ENCODE assay signal across 9 cellular contexts in genomic region chr3:9862391-9863235, GRCh38. TPM values are rescaled to one million over a fixed set of nuclear protein-coding genes. Genes with fewer than 3 reads are reported as not detected.
DNase-seq lines count a peak whose midpoint lies in the region; FAIRE-seq and TF ChIP-seq lines count a peak whose summit lies in the region.
"Had no signal": no experiment of that assay in that cellular context is flagged by ENCODE, and none has a peak within 500 bp of the region (broad histone marks: within the 10 kb centered on the region; RNA-seq: fewer than 3 reads in every experiment).

No MANE protein-coding gene starts in this region.

- peak overlapping the region; percentile 97 for H2AFZ ChIP-seq in endothelial cell of umbilical vein (ENCODE audit: low read depth, low read length)

- no peaks in the 10 kb centered on the region for H3K36me3 Mint-ChIP-seq in type B pancreatic cell
- H3K36me3 Mint-ChIP-seq: IgD-negative memory B cell had no signal

- H3K9me3 Mint-ChIP-seq in type B pancreatic cell, result no peaks in the 10 kb centered on the region
- H3K9me3 Mint-ChIP-seq: IgD-negative memory B cell had no signal

- CTCF ChIA-PET in GM10248 (lab: Yijun Ruan, JAX), result no interaction called here
- CTCF ChIA-PET in endothelial cell of umbilical vein (lab: Charles Lee), result interaction anchor here (1.7 kb wide), 1 partner anchor 52 kb away, joined by 4 read pairs; no protein-coding TSS in a partner anchor

- POLR2A ChIA-PET in GM10248 (lab: Yijun Ruan, JAX) (no interaction called here), endothelial cell of umbilical vein (lab: Charles Lee) (no interaction called here)

- dilution Hi-C loops in endothelial cell of umbilical vein (cut with MboI; ENCODE audit: extremely low pct_ligation_motif_present, low sequenced_read_pairs), result no loop called here

- BruUV-seq in endothelial cell of umbilical vein (replicated peaks; lab: Mats Ljungman, UMichigan), result no TSS peak

- FAIRE-seq in endothelial cell of umbilical vein (lab: Jason Lieb, UNC), result peak; percentile 64

- no peaks in the 10 kb centered on the region for H3K9me1 ChIP-seq in endothelial cell of umbilical vein (replicated peaks; ENCODE audit: control insufficient read depth, extremely low read depth, insufficient read depth, low read length)

- H3K27me3 ChIP-seq in endothelial cell of umbilical vein (ENCODE audit: control insufficient read depth in 2 of 2, insufficient read depth in 2 of 2, low read length in 2 of 2), result no peaks in the 10 kb centered on the region
- no peaks in the 10 kb centered on the region for H3K27me3 ChIP-seq in muscle layer of colon (ENCODE audit: control insufficient read depth in 1 of 2, insufficient read depth in 2 of 2, low read length in 2 of 2)

- H3K4me1 ChIP-seq in endothelial cell of umbilical vein (ENCODE audit: control insufficient read depth, extremely low read depth, insufficient read depth, low read length), result no peaks in the 10 kb centered on the region
- H3K4me1 ChIP-seq in muscle layer of colon (ENCODE audit: insufficient read depth, low read length), result peaks cover 41% of the 10 kb centered on the region

- intact Hi-C loops in endothelial cell of umbilical vein (cut with micrococcal nuclease), result loop anchor here (1.0 kb wide), 2 partner anchors 53 to 70 kb away; no protein-coding TSS in a partner anchor

- H3K79me2 ChIP-seq in endothelial cell of umbilical vein (ENCODE audit: control insufficient read depth, insufficient read depth, low read length), result no peaks in the 10 kb centered on the region

- no peak overlapping the region for H3K27ac ChIP-seq in endothelial cell of umbilical vein (ENCODE audit: insufficient read depth, low read depth, low read length)
- H3K27ac ChIP-seq in muscle layer of colon (ENCODE audit: low read depth, low read length), result peak overlapping the region; percentile 65

- H3K27me3 Mint-ChIP-seq in type B pancreatic cell, result peaks cover 2% of the 10 kb centered on the region
- H3K27me3 Mint-ChIP-seq: IgD-negative memory B cell had no signal

- H3K36me3 ChIP-seq in endothelial cell of umbilical vein (ENCODE audit: control insufficient read depth in 2 of 2, extremely low read depth in 1 of 2, insufficient read depth in 2 of 2, low read length in 2 of 2) (no peaks in the 10 kb centered on the region), muscle layer of colon (ENCODE audit: insufficient read depth, low read length) (no peaks in the 10 kb centered on the region)

- TF ChIP-seq CTCF in GM10248 (IDR thresholded peaks at IDR 0.05; ENCODE audit: control extremely low read depth, extremely low read depth, low read depth, missing control alignments) (peak; percentile 30), endothelial cell of umbilical vein (IDR thresholded peaks at IDR 0.05; ENCODE audit: extremely low read depth in 1 of 2, insufficient read depth in 1 of 2, low read depth in 1 of 2, low read length in 2 of 2) (peak; percentile 30 to 62), type B pancreatic cell (conservative IDR thresholded peaks at IDR 0.05) (peak; percentile 57)

- H3K9ac ChIP-seq in endothelial cell of umbilical vein (replicated peaks; ENCODE audit: extremely low read depth, insufficient read depth, low read length) (no peak overlapping the region), muscle layer of colon (ENCODE audit: low read length) (no peak overlapping the region)

- no peaks in the 10 kb centered on the region for H3K9me3 ChIP-seq in endothelial cell of umbilical vein (replicated peaks; ENCODE audit: control insufficient read depth, insufficient read depth, low read length)
- no peaks in the 10 kb centered on the region for H3K9me3 ChIP-seq in muscle layer of colon (ENCODE audit: low read length)

- peak; percentile 67 for DNase-seq in GM10248 (ENCODE audit: extremely low spot score)
- DNase-seq in SW480 (ENCODE audit: low spot score), result peak; percentile 53
- peak; percentile 29 for DNase-seq in endothelial cell of umbilical vein (ENCODE audit: low read depth, low spot score)
- no peak for DNase-seq in type B pancreatic cell (ENCODE audit: extremely low spot score, unreplicated experiment)
- DNase-seq in NCI-H2107 (lab: John Stamatoyannopoulos, UW), result no peak
- no peak for DNase-seq in occipital lobe (lab: John Stamatoyannopoulos, UW)
- no peak for DNase-seq in NCI-H1436 (lab: John Stamatoyannopoulos, UW)

- no peak overlapping the region for H3K27ac Mint-ChIP-seq in type B pancreatic cell
- H3K27ac Mint-ChIP-seq: IgD-negative memory B cell had no signal

- H3K4me1 Mint-ChIP-seq in type B pancreatic cell (ENCODE audit: unreplicated experiment), result peaks cover 16% of the 10 kb centered on the region

- H3K4me3 ChIP-seq in endothelial cell of umbilical vein (replicated peaks in 1 of 3; ENCODE audit: insufficient read depth in 1 of 3, low read depth in 1 of 3, low read length in 3 of 3) (peak overlapping the region in 1 of 3 experiments; percentile 27), muscle layer of colon (ENCODE audit: low read depth in 1 of 2, low read length in 2 of 2) (peak overlapping the region in 1 of 2 donors; percentile 43)

- H3K4me2 ChIP-seq in endothelial cell of umbilical vein (ENCODE audit: insufficient read depth, low read length), result peak overlapping the region; percentile 61

- H3K4me3 Mint-ChIP-seq in type B pancreatic cell, result peak overlapping the region; percentile 44

- no peak for TF ChIP-seq POLR2A in endothelial cell of umbilical vein (IDR thresholded peaks at IDR 0.05; ENCODE audit: low read depth, low read length)

- H4K20me1 ChIP-seq in endothelial cell of umbilical vein (replicated peaks; ENCODE audit: control insufficient read depth, extremely low read depth, insufficient read depth, low read length), result no peaks in the 10 kb centered on the region

TF ChIP-seq in endothelial cell of umbilical vein, 7 proteins besides CTCF, POLR2A, EP300 and RAD21 (continues in another document):
- TF ChIP-seq MYC (IDR thresholded peaks at IDR 0.05; ENCODE audit: low read depth, low read length), result no peak
- TF ChIP-seq EZH2 (IDR thresholded peaks at IDR 0.05; ENCODE audit: borderline replicate concordance, low read depth, low read length, severe bottlenecking), result no peak

RNA-seq across cellular contexts. Expression of gene CIDEC, which starts 17.4 kb away (rescaled TPM):
- total RNA-seq in endothelial cell of umbilical vein, result not detected in 2 replicates
- 0.14 TPM in 1 of 2 replicates, not detected in the other for polyA plus RNA-seq in endothelial cell of umbilical vein
- not detected in 2 replicates for polyA plus RNA-seq in endothelial cell of umbilical vein (2011; cell fraction: cytosol; rRNA removed)
- not detected in 2 replicates for polyA plus RNA-seq in endothelial cell of umbilical vein (2011; cell fraction: nucleus; rRNA removed)
- not detected in 2 replicates for polyA plus RNA-seq in endothelial cell of umbilical vein (2012)
- not detected in 2 replicates for polyA minus RNA-seq in endothelial cell of umbilical vein
- polyA minus RNA-seq in endothelial cell of umbilical vein (2011; cell fraction: cytosol; rRNA and poly(A)+ RNA removed), result not detected
- not detected in 2 replicates for polyA minus RNA-seq in endothelial cell of umbilical vein (2011; cell fraction: nucleus; rRNA and poly(A)+ RNA removed)
- 0.60 and 1.6 TPM in 2 replicates for total RNA-seq in type B pancreatic cell (ENCODE audit: low replicate concordance)
- not detected for total RNA-seq in occipital lobe

RNA-seq across cellular contexts. Expression of gene RPUSD3, which starts 18.8 kb away (rescaled TPM):
- total RNA-seq in endothelial cell of umbilical vein, result 34.8 and 38.9 TPM in 2 replicates
- polyA plus RNA-seq in endothelial cell of umbilical vein, result 56.6 and 63.2 TPM in 2 replicates
- 42.6 and 43.5 TPM in 2 replicates for polyA plus RNA-seq in endothelial cell of umbilical vein (2011; cell fraction: cytosol; rRNA removed)
- 27.6 and 28.6 TPM in 2 replicates for polyA plus RNA-seq in endothelial cell of umbilical vein (2011; cell fraction: nucleus; rRNA removed)
- polyA plus RNA-seq in endothelial cell of umbilical vein (2012), result 22.3 and 31.3 TPM in 2 replicates
- polyA minus RNA-seq in endothelial cell of umbilical vein, result 21.8 and 28.3 TPM in 2 replicates
- 21.2 TPM for polyA minus RNA-seq in endothelial cell of umbilical vein (2011; cell fraction: cytosol; rRNA and poly(A)+ RNA removed)
- polyA minus RNA-seq in endothelial cell of umbilical vein (2011; cell fraction: nucleus; rRNA and poly(A)+ RNA removed), result 7.5 and 9.9 TPM in 2 replicates
- 50.9 and 55.0 TPM in 2 replicates for total RNA-seq in type B pancreatic cell (ENCODE audit: low replicate concordance)
- total RNA-seq in occipital lobe, result 20.9 TPM

RNA-seq across cellular contexts. Expression of gene JAGN1, which starts 27.8 kb away (rescaled TPM):
- 29.6 and 31.4 TPM in 2 replicates for total RNA-seq in endothelial cell of umbilical vein
- polyA plus RNA-seq in endothelial cell of umbilical vein, result 46.5 and 50.1 TPM in 2 replicates
- polyA plus RNA-seq in endothelial cell of umbilical vein (2011; cell fraction: cytosol; rRNA removed), result 31.9 and 35.0 TPM in 2 replicates
- 14.3 and 15.5 TPM in 2 replicates for polyA plus RNA-seq in endothelial cell of umbilical vein (2011; cell fraction: nucleus; rRNA removed)
- polyA plus RNA-seq in endothelial cell of umbilical vein (2012), result 23.1 and 35.2 TPM in 2 replicates
- polyA minus RNA-seq in endothelial cell of umbilical vein, result 50.6 and 58.6 TPM in 2 replicates
- polyA minus RNA-seq in endothelial cell of umbilical vein (2011; cell fraction: cytosol; rRNA and poly(A)+ RNA removed), result 43.1 TPM
- 10.1 and 14.6 TPM in 2 replicates for polyA minus RNA-seq in endothelial cell of umbilical vein (2011; cell fraction: nucleus; rRNA and poly(A)+ RNA removed)
- 35.4 and 40.4 TPM in 2 replicates for total RNA-seq in type B pancreatic cell (ENCODE audit: low replicate concordance)
- total RNA-seq in occipital lobe, result 17.8 TPM

RNA-seq across cellular contexts. Expression of gene IL17RE, which starts 40.0 kb away (rescaled TPM):
- 1.2 and 1.5 TPM in 2 replicates for total RNA-seq in endothelial cell of umbilical vein
- polyA plus RNA-seq in endothelial cell of umbilical vein, result 1.3 and 1.6 TPM in 2 replicates
- polyA plus RNA-seq in endothelial cell of umbilical vein (2011; cell fraction: cytosol; rRNA removed), result 0.94 and 1.9 TPM in 2 replicates
- 4.1 and 4.9 TPM in 2 replicates for polyA plus RNA-seq in endothelial cell of umbilical vein (2011; cell fraction: nucleus; rRNA removed)
- 0.40 and 0.64 TPM in 2 replicates for polyA plus RNA-seq in endothelial cell of umbilical vein (2012)
- 1.2 and 2.1 TPM in 2 replicates for polyA minus RNA-seq in endothelial cell of umbilical vein
- 0.41 TPM for polyA minus RNA-seq in endothelial cell of umbilical vein (2011; cell fraction: cytosol; rRNA and poly(A)+ RNA removed)
- 1.3 and 1.4 TPM in 2 replicates for polyA minus RNA-seq in endothelial cell of umbilical vein (2011; cell fraction: nucleus; rRNA and poly(A)+ RNA removed)
- total RNA-seq in type B pancreatic cell (ENCODE audit: low replicate concordance), result 13.6 and 24.3 TPM in 2 replicates
- not detected for total RNA-seq in occipital lobe
- polyA plus RNA-seq: IgD-negative memory B cell had no signal

RNA-seq across cellular contexts. Expression of gene TTLL3, which starts 52.6 kb away (rescaled TPM):
- total RNA-seq in endothelial cell of umbilical vein, result 41.8 and 43.5 TPM in 2 replicates
- polyA plus RNA-seq in endothelial cell of umbilical vein, result 63.7 and 65.2 TPM in 2 replicates
- 13.5 and 20.3 TPM in 2 replicates for polyA plus RNA-seq in endothelial cell of umbilical vein (2011; cell fraction: cytosol; rRNA removed)
- polyA plus RNA-seq in endothelial cell of umbilical vein (2011; cell fraction: nucleus; rRNA removed), result 380 and 478 TPM in 2 replicates
- 26.4 and 27.3 TPM in 2 replicates for polyA plus RNA-seq in endothelial cell of umbilical vein (2012)
- polyA minus RNA-seq in endothelial cell of umbilical vein, result 84.2 and 98.1 TPM in 2 replicates
- polyA minus RNA-seq in endothelial cell of umbilical vein (2011; cell fraction: cytosol; rRNA and poly(A)+ RNA removed), result 8.4 TPM
- 74.4 and 87.9 TPM in 2 replicates for polyA minus RNA-seq in endothelial cell of umbilical vein (2011; cell fraction: nucleus; rRNA and poly(A)+ RNA removed)
- 25.8 and 42.2 TPM in 2 replicates for total RNA-seq in type B pancreatic cell (ENCODE audit: low replicate concordance)
- 16.5 TPM for total RNA-seq in occipital lobe

Comparison
In these comparisons a context has a peak if more than half of its experiments do, and no peak if none do; other contexts are left out.
1. DNase-seq: peak in GM10248 (single experiment), SW480 (single experiment) and endothelial cell of umbilical vein (single experiment); none in type B pancreatic cell (single experiment), NCI-H2107 (single experiment), occipital lobe (single experiment) and NCI-H1436 (single experiment).
2. Peak in every context shown above with its lines, with median percentiles within 50 percentile points of each other: CTCF ChIP-seq.